9 cellular contexts compared by ENCODE assay signal in the genomic region with DNA sequence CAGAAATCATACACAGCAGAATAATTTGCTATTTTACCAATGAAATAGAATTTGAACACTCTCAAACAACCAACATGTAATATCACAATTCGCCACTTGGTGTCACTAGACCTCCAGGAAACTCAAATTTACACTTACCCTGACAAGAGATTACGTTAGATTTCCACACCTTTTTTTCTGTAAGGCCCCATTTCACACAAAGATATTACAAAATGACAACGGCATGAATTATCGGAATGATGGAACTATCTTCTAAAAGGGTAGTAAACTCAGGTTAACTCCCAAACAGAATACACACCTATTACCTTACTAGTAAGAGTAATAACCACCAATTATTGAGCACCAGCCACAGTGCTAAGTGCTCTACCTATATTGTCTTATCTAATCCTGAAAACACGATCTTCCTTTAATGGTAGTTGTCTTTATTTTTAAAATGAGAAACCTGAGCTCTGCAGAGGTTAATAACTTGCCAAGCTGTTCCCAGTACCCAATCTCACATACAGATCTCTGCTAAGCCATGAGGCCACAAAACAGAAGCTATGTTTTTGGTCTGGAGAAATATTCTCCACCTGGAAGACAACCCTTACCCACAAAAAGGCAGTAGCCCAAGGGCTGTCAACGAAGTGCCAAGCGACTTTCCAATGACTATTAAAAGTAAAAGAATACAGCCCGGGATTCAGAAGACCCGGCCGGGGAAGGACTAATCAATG.
A peak's percentile ranks its signal among the peaks of the same experiment; 100 is the strongest.
DNase-seq lines count a peak whose midpoint lies in the region; ATAC-seq and TF ChIP-seq lines count a peak whose summit lies in the region.
"Had no signal": no experiment of that assay in that cellular context is flagged by ENCODE, and none has a peak within 500 bp of the region (broad histone marks: within the 10 kb centered on the region; RNA-seq: fewer than 3 reads in every experiment).

No MANE protein-coding gene starts in this region.

- H3K27me3 ChIP-seq in ACC112 (ENCODE audit: insufficient read depth, low read length) (no peaks in the 10 kb centered on the region), Peyer's patch (no peaks in the 10 kb centered on the region), dorsolateral prefrontal cortex (peaks cover 0 to 4% (median 0%) of the 10 kb centered on the region in 45 donors), mesendoderm (ENCODE audit: insufficient read depth, low read length, poor library complexity) (no peaks in the 10 kb centered on the region), vagina (no peaks in the 10 kb centered on the region)

- H2BK5ac ChIP-seq in mesendoderm (ENCODE audit: low read length), result no peak overlapping the region

- H2AFZ ChIP-seq in ACC112 (ENCODE audit: low read length, unreplicated experiment), result peak overlapping the region; percentile 66

- peak; percentile 34 for DNase-seq in GDM1 (lab: John Stamatoyannopoulos, UW)
- peak; percentile 32 for DNase-seq in HuH-7 (ENCODE audit: low spot score)
- no peak for DNase-seq in Peyer's patch
- DNase-seq in dorsolateral prefrontal cortex, result peak in 2 of 10 donors; percentile 11 to 38
- peak; percentile 67 for DNase-seq in mesendoderm
- DNase-seq in vagina (ENCODE audit: extremely low spot score in 2 of 2), result no peak

- H3K4me1 ChIP-seq in ACC112 (ENCODE audit: control insufficient read depth, insufficient read depth, low read length, unreplicated experiment) (peaks cover 7% of the 10 kb centered on the region), Peyer's patch (no peaks in the 10 kb centered on the region), mesendoderm (ENCODE audit: control insufficient read depth, low read depth, low read length) (no peaks in the 10 kb centered on the region), vagina (peaks cover 8% of the 10 kb centered on the region)

- no peak overlapping the region for H2BK15ac ChIP-seq in mesendoderm (replicated peaks; ENCODE audit: low read depth)

- intact Hi-C loops in dorsolateral prefrontal cortex (cut with DNase I) (loop anchor here (2.0 to 5.0 kb wide), 4 partner anchors 60 to 759 kb away; no protein-coding TSS in a partner anchor), vagina (cut with DNase I) (loop anchor here (5.0 kb wide), 1 partner anchor 294 kb away; no protein-coding TSS in a partner anchor)

- peak overlapping the region; percentile 25 for H3K4me3 ChIP-seq in ACC112 (ENCODE audit: low read depth, low read length)
- no peak overlapping the region for H3K4me3 ChIP-seq in Peyer's patch
- H3K4me3 ChIP-seq in dorsolateral prefrontal cortex, result peak overlapping the region in 9 of 59 donors; percentile 0 to 31 (median 9)
- no peak overlapping the region for H3K4me3 ChIP-seq in mesendoderm (ENCODE audit: low read length)
- H3K4me3 ChIP-seq in vagina, result no peak overlapping the region

- H3K56ac ChIP-seq in mesendoderm (ENCODE audit: low read length), result no peak overlapping the region

- no peak overlapping the region for H2BK120ac ChIP-seq in mesendoderm (ENCODE audit: low read depth, low read length)

- TF ChIP-seq CTCF in Peyer's patch (IDR thresholded peaks at IDR 0.05) (peak; percentile 13 to 78 (median 68)), dorsolateral prefrontal cortex (IDR thresholded peaks at IDR 0.05 in 54 of 56, conservative IDR thresholded peaks at IDR 0.05 in 2 of 56; ENCODE audit: low read depth in 1 of 56, partially characterized antibody in 56 of 56) (peak; percentile 73 to 95 (median 87)), vagina (IDR thresholded peaks at IDR 0.05) (peak; percentile 44 to 86 (median 64))

- no peak for TF ChIP-seq POLR2A in Peyer's patch (IDR thresholded peaks at IDR 0.05)
- no peak for TF ChIP-seq POLR2A in vagina (IDR thresholded peaks at IDR 0.05)

- no CpG with 5 or more reads among the region's 10 CpGs for whole genome bisulfite sequencing in mesendoderm (ENCODE audit: extremely low coverage, insufficient coverage, low lambda C conversion rate)

- no peak overlapping the region for H4K8ac ChIP-seq in mesendoderm (ENCODE audit: low read depth, low read length)

- no peaks in the 10 kb centered on the region for H3K36me3 ChIP-seq in ACC112 (ENCODE audit: insufficient read depth, low read length)
- no peaks in the 10 kb centered on the region for H3K36me3 ChIP-seq in Peyer's patch
- H3K36me3 ChIP-seq in mesendoderm (ENCODE audit: control insufficient read depth, insufficient read depth, low read length), result no peaks in the 10 kb centered on the region
- H3K36me3 ChIP-seq in vagina, result no peaks in the 10 kb centered on the region

- no peak overlapping the region for H4K5ac ChIP-seq in mesendoderm (ENCODE audit: low read length)

- H2AK5ac ChIP-seq in mesendoderm (ENCODE audit: low read length), result no peak overlapping the region

- no peak for ATAC-seq in HG03135 (IDR thresholded peaks at IDR 0.05; ENCODE audit: unreplicated experiment)
- ATAC-seq: naive thymus-derived CD4-positive, alpha-beta T cell had no signal

- H3K79me1 ChIP-seq in mesendoderm (ENCODE audit: low read length), result no peaks in the 10 kb centered on the region

- H3K9ac ChIP-seq in mesendoderm (ENCODE audit: low read length), result no peak overlapping the region

- H3K18ac ChIP-seq in mesendoderm (ENCODE audit: low read length), result no peak overlapping the region

- H3K27ac ChIP-seq in ACC112 (ENCODE audit: low read depth, low read length) (peak overlapping the region; percentile 95), Peyer's patch (peak overlapping the region; percentile 16 to 59 (median 46)), dorsolateral prefrontal cortex (peak overlapping the region in 54 of 59 donors; percentile 19 to 90 (median 69)), mesendoderm (ENCODE audit: low read depth, low read length) (no peak overlapping the region), vagina (peak overlapping the region; percentile 70)

- H3K9me3 ChIP-seq in Peyer's patch (no peaks in the 10 kb centered on the region), vagina (no peaks in the 10 kb centered on the region)

- H3K4me2 ChIP-seq in mesendoderm (ENCODE audit: low read length), result no peak overlapping the region

- no peak overlapping the region for H3K23ac ChIP-seq in mesendoderm (ENCODE audit: low read length)

- H3K79me2 ChIP-seq in ACC112 (ENCODE audit: control insufficient read depth, insufficient read depth, low read length, unreplicated experiment), result no peaks in the 10 kb centered on the region
- no peaks in the 10 kb centered on the region for H3K79me2 ChIP-seq in mesendoderm (ENCODE audit: control insufficient read depth, insufficient read depth, low read length)

- no peak overlapping the region for H3K4ac ChIP-seq in mesendoderm (ENCODE audit: low read depth, low read length)

Comparison
In these comparisons a context has a peak if more than half of its experiments do, and no peak if none do; other contexts are left out.
1. DNase-seq: peak in GDM1 (single experiment), HuH-7 (single experiment) and mesendoderm (single experiment); none in Peyer's patch (0 of 3) and vagina (0 of 2).
2. Peak in every context shown above with its lines, with median percentiles within 50 percentile points of each other: CTCF ChIP-seq.